ENCODE assay signal across 8 cellular contexts in the genomic region with DNA sequence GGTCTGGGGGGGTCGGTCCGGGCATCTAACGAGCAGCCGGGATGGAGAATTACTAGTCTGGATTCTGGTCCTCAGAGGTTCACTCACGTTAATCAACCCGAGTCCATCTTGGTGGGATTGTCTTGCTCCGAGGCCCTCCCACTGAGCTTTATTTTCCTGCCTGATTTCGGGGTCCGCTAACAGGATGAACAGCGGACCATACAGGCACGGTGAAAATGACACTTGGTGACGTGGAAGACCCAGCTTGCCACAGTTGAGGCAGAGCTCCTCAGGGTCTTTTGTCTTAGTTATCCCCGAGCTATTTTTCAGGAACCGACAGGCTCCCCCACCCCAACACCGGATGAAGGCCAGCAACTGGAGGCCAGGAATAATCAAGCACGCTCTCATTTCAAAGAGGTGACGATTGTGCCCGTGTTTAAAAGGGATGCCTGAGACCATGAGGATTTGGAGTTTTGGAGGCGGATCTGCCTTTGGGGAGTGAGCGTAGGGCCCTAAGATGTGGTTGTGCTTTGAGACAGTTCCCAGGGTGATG. TPM values are rescaled to one million over a fixed set of nuclear protein-coding genes. Genes with fewer than 3 reads are reported as not detected.
DNase-seq lines count a peak whose midpoint lies in the region; ATAC-seq and TF ChIP-seq lines count a peak whose summit lies in the region.

No MANE protein-coding gene starts in this region.

- H4K20me1 ChIP-seq in H9 (ENCODE audit: control insufficient read depth, insufficient read depth, insufficient read length) = no peaks in the 10 kb centered on the region

- H2AK5ac ChIP-seq in H9 (ENCODE audit: insufficient read length, low read length) = no peak overlapping the region

- H3T11ph ChIP-seq in H9 (ENCODE audit: low read length) = no peak overlapping the region

- H3K27me3 Mint-ChIP-seq in H9 (ENCODE audit: low read depth) = peaks cover 16% of the 10 kb centered on the region
- peaks cover 4% of the 10 kb centered on the region for H3K27me3 Mint-ChIP-seq in activated naive CD8-positive, alpha-beta T cell

- no peak overlapping the region for H3K9ac ChIP-seq in H9 (ENCODE audit: extremely low read depth, insufficient read length, low read length)

- intact Hi-C loops in right cardiac atrium (cut with DNase I) = no loop called here
- intact Hi-C loops in psoas muscle (cut with DNase I) = loop anchor here in 1 of 2 donors (5.0 kb wide), 1 partner anchor 268 kb away; a partner anchor contains a TSS

- H4K5ac ChIP-seq in H9 (ENCODE audit: insufficient read length, low read depth, low read length) = no peak overlapping the region

- peak; percentile 43 for DNase-seq in Ammon's horn (ENCODE audit: low spot score)
- no peak for DNase-seq in H9
- DNase-seq in right cardiac atrium = no peak
- no peak for DNase-seq in psoas muscle
- DNase-seq in amniotic stem cell (lab: John Stamatoyannopoulos, UW) = no peak
- DNase-seq in NCI-H1417 (lab: John Stamatoyannopoulos, UW) = no peak
- no peak for DNase-seq in RPMI8226

- H3K4ac ChIP-seq in H9 (ENCODE audit: low read depth, low read length) = no peak overlapping the region

- H2BK120ac ChIP-seq in H9 (ENCODE audit: low read depth, low read length, poor library complexity, severe bottlenecking) = no peak overlapping the region

- peak overlapping the region; percentile 54 for H2AFZ ChIP-seq in H9 (ENCODE audit: low read length)

- H3K4me1 ChIP-seq in H9 (ENCODE audit: insufficient read depth, low read length) (no peaks in the 10 kb centered on the region), right cardiac atrium (ENCODE audit: control insufficient read depth, insufficient read depth, low read length) (peaks cover 4% of the 10 kb centered on the region), psoas muscle (no peaks in the 10 kb centered on the region)

- H3K4me2 ChIP-seq in H9 (ENCODE audit: insufficient read depth, insufficient read length, low read length) = peak overlapping the region; percentile 47

- H4K91ac ChIP-seq in H9 (ENCODE audit: insufficient read length, low read depth, low read length) = no peak overlapping the region

- no CpG with 5 or more reads among the region's 20 CpGs for WGBS in H9 (ENCODE audit: extremely low coverage, insufficient read length, low lambda C conversion rate)
- 17% methylated on average over 20 of the region's 20 CpGs for WGBS in right cardiac atrium
- WGBS in psoas muscle, 3 donors = 16 to 20% (median 20%) methylated on average over 20 of the region's 20 CpGs

- H3K36me3 ChIP-seq in psoas muscle (ENCODE audit: insufficient read depth in 1 of 2, low read depth in 1 of 2) = no peaks in the 10 kb centered on the region

- TF ChIP-seq CTCF in H9 (conservative IDR thresholded peaks at IDR 0.05) = no peak
- TF ChIP-seq CTCF in psoas muscle (IDR thresholded peaks at IDR 0.05) = no peak

- peaks cover 5 to 16% of the 10 kb centered on the region in 2 experiments for H3K9me3 Mint-ChIP-seq in H9
- H3K9me3 Mint-ChIP-seq in activated naive CD8-positive, alpha-beta T cell (ENCODE audit: low read depth) = no peaks in the 10 kb centered on the region

- H3K79me2 ChIP-seq in H9 (ENCODE audit: insufficient read depth, low read length) = no peaks in the 10 kb centered on the region

- no peak overlapping the region for H2BK15ac ChIP-seq in H9 (ENCODE audit: low read depth, low read length)

- ATAC-seq in right cardiac atrium = peak; percentile 58 to 69
- peak in 3 of 4 donors; percentile 20 to 58 (median 21) for ATAC-seq in psoas muscle

- H3K23me2 ChIP-seq in H9 (ENCODE audit: insufficient read length, low read depth, low read length, poor library complexity, severe bottlenecking) = no peaks in the 10 kb centered on the region

- H3K27ac ChIP-seq in H9 (ENCODE audit: insufficient read length, low read depth, low read length) (no peak overlapping the region), right cardiac atrium (ENCODE audit: low read length) (peak overlapping the region; percentile 95), psoas muscle (peak overlapping the region; percentile 42)

- no peak overlapping the region for H3K27ac Mint-ChIP-seq in H9
- H3K27ac Mint-ChIP-seq in activated naive CD8-positive, alpha-beta T cell = no peak overlapping the region

- H3K4me1 Mint-ChIP-seq in H9 = peaks cover 5 to 6% of the 10 kb centered on the region in 2 experiments; a peak in 1 of 4 replicates
- H3K4me1 Mint-ChIP-seq in activated naive CD8-positive, alpha-beta T cell (ENCODE audit: low read depth) = peaks cover 6% of the 10 kb centered on the region

- H3K27me3 ChIP-seq in H9 (ENCODE audit: insufficient read depth, low read length) = no peaks in the 10 kb centered on the region
- no peaks in the 10 kb centered on the region for H3K27me3 ChIP-seq in right cardiac atrium (ENCODE audit: control insufficient read depth, insufficient read depth)
- H3K27me3 ChIP-seq in psoas muscle (ENCODE audit: insufficient read depth in 3 of 3, low read length in 2 of 3) = no peaks in the 10 kb centered on the region

- no peaks in the 10 kb centered on the region for H3K79me1 ChIP-seq in H9 (ENCODE audit: insufficient read depth, low read depth, low read length, poor library complexity, severe bottlenecking)

- no peak overlapping the region for H3K23ac ChIP-seq in H9 (ENCODE audit: insufficient read length, low read depth, low read length)

- no peak overlapping the region for H2BK12ac ChIP-seq in H9 (ENCODE audit: insufficient read length, low read depth, low read length)

- peak overlapping the region; percentile 62 to 72 for H3K4me3 Mint-ChIP-seq in H9
- peak overlapping the region; percentile 78 for H3K4me3 Mint-ChIP-seq in activated naive CD8-positive, alpha-beta T cell

- H4K8ac ChIP-seq in H9 (replicated peaks; ENCODE audit: insufficient read length, low read depth, low read length) = no peak overlapping the region

- H2BK5ac ChIP-seq in H9 (ENCODE audit: insufficient read length, low read length) = no peak overlapping the region

- H3K56ac ChIP-seq in H9 (ENCODE audit: insufficient read length, low read depth, low read length) = no peak overlapping the region

- H3K9me3 ChIP-seq in H9 (ENCODE audit: control insufficient read depth, low read depth, low read length) = no peaks in the 10 kb centered on the region
- H3K9me3 ChIP-seq in right cardiac atrium (ENCODE audit: control insufficient read depth, low read length) = no peaks in the 10 kb centered on the region
- H3K9me3 ChIP-seq in psoas muscle = no peaks in the 10 kb centered on the region

- H3K36me3 Mint-ChIP-seq in H9 (ENCODE audit: insufficient read depth in 1 of 3, low read depth in 3 of 3) = peaks cover 0 to 9% (median 0%) of the 10 kb centered on the region in 3 experiments; a peak in 2 of 7 replicates
- H3K36me3 Mint-ChIP-seq in activated naive CD8-positive, alpha-beta T cell = no peaks in the 10 kb centered on the region

- 0 out of 2 replicates have a peak overlapping the region, but pooled peaks have one; percentile 40 for H3K14ac ChIP-seq in H9 (ENCODE audit: insufficient read depth, low read length)

- H2BK20ac ChIP-seq in H9 (ENCODE audit: low read depth, low read length, poor library complexity, severe bottlenecking) = no peak overlapping the region

- H3K18ac ChIP-seq in H9 (ENCODE audit: insufficient read length, low read depth, low read length) = no peak overlapping the region

- H3K4me3 ChIP-seq in right cardiac atrium (ENCODE audit: low read length) (peak overlapping the region; percentile 92), psoas muscle (peak overlapping the region; percentile 66)

RNA-seq across cellular contexts. Expression of a gene that starts 0.5 kb away (rescaled TPM):
- total RNA-seq in H9 (2021) (not detected in 2 replicates), right cardiac atrium (under 1 TPM in 3 of 4 donors, not detected in 1; 0.17 to 0.57 (median 0.25) TPM), psoas muscle (not detected)
- polyA plus RNA-seq in right cardiac atrium (not detected), psoas muscle (under 1 TPM in 1 of 3 donors, not detected in 2; 0.08 TPM)

RNA-seq across cellular contexts. Expression of a gene that starts 45.2 kb away (rescaled TPM):
- total RNA-seq in H9 (2021) (80.0 and 84.8 TPM in 2 replicates), right cardiac atrium (10 to 100 TPM; 29.0 to 65.9 (median 35.3) TPM), psoas muscle (10 to 100 TPM in 2 of 4 donors, 1 to 10 TPM in 2; 7.9 to 23.9 (median 12.7) TPM)
- polyA plus RNA-seq in right cardiac atrium (17.6 TPM), psoas muscle (1 to 10 TPM; 4.2 to 4.9 (median 4.4) TPM)
